9 cellular contexts compared by ENCODE assay signal in genomic region chr6:134177236-134177635, GRCh38.
A peak's percentile ranks its signal among the peaks of the same experiment; 100 is the strongest.
DNase-seq lines count a peak whose midpoint lies in the region; ATAC-seq and TF ChIP-seq lines count a peak whose summit lies in the region.
"Had no signal": no experiment of that assay in that cellular context is flagged by ENCODE, and none has a peak within 500 bp of the region (broad histone marks: within the 10 kb centered on the region; RNA-seq: fewer than 3 reads in every experiment).

No MANE protein-coding gene starts in this region.

- H3K9me3 Mint-ChIP-seq in IgD-negative memory B cell: no peaks in the 10 kb centered on the region
- H3K9me3 Mint-ChIP-seq in nephron progenitor cell: no peaks in the 10 kb centered on the region

- H3K36me3 Mint-ChIP-seq in IgD-negative memory B cell (no peaks in the 10 kb centered on the region), nephron progenitor cell (ENCODE audit: low read depth) (no peaks in the 10 kb centered on the region)

- peak overlapping the region; percentile 76 for H3K4me3 ChIP-seq in ACC112 (ENCODE audit: low read depth, low read length)
- H3K4me3 ChIP-seq in dorsolateral prefrontal cortex: peak overlapping the region in 57 of 59 donors; percentile 17 to 98 (median 64)

- intact Hi-C loops in dorsolateral prefrontal cortex (cut with DNase I): loop anchor here (2.0 to 10.0 kb wide), 4 partner anchors 260 to 510 kb away; no protein-coding TSS in a partner anchor

- no peak for TF ChIP-seq CTCF in dorsolateral prefrontal cortex (IDR thresholded peaks at IDR 0.05 in 54 of 56, conservative IDR thresholded peaks at IDR 0.05 in 2 of 56; ENCODE audit: low read depth in 1 of 56, partially characterized antibody in 56 of 56)
- no peak for TF ChIP-seq CTCF in nephron progenitor cell (IDR thresholded peaks at IDR 0.05)

- H3K4me3 Mint-ChIP-seq in IgD-negative memory B cell (peak overlapping the region; percentile 55 to 99 (median 91)), nephron progenitor cell (peak overlapping the region; percentile 81)

- H3K27me3 Mint-ChIP-seq in IgD-negative memory B cell: peaks cover 7% of the 10 kb centered on the region
- H3K27me3 Mint-ChIP-seq in nephron progenitor cell (ENCODE audit: low read depth, poor library complexity): peaks cover 23% of the 10 kb centered on the region

- peaks cover 28% of the 10 kb centered on the region for H3K79me2 ChIP-seq in ACC112 (ENCODE audit: control insufficient read depth, insufficient read depth, low read length, unreplicated experiment)

- DNase-seq in dorsolateral prefrontal cortex: no peak
- DNase-seq in nephron progenitor cell: no peak
- no peak for DNase-seq in T1000 (lab: John Stamatoyannopoulos, UW)
- no peak for DNase-seq in NCI-H146 (lab: John Stamatoyannopoulos, UW)
- no peak for DNase-seq in cerebellum (ENCODE audit: low spot score)
- DNase-seq: NCI-H187 had no signal

- peaks cover 28 to 45% (median 39%) of the 10 kb centered on the region in 3 donors for H3K4me1 Mint-ChIP-seq in IgD-negative memory B cell
- H3K4me1 Mint-ChIP-seq in nephron progenitor cell: peaks cover 40% of the 10 kb centered on the region

- H3K27me3 ChIP-seq in ACC112 (ENCODE audit: insufficient read depth, low read length) (no peaks in the 10 kb centered on the region), dorsolateral prefrontal cortex (no peaks in the 10 kb centered on the region)

- peak overlapping the region; percentile 97 for H3K27ac ChIP-seq in ACC112 (ENCODE audit: low read depth, low read length)
- H3K27ac ChIP-seq in dorsolateral prefrontal cortex: peak overlapping the region; percentile 71 to 100 (median 99)

- H3K27ac Mint-ChIP-seq in IgD-negative memory B cell: peak overlapping the region in 2 of 3 donors; percentile 17 to 22
- no peak overlapping the region for H3K27ac Mint-ChIP-seq in nephron progenitor cell

- H3K36me3 ChIP-seq in ACC112 (ENCODE audit: insufficient read depth, low read length): peaks cover 16% of the 10 kb centered on the region

- no peak for ATAC-seq in GM21786 (IDR thresholded peaks at IDR 0.05; ENCODE audit: unreplicated experiment)

- peak overlapping the region; percentile 73 for H2AFZ ChIP-seq in ACC112 (ENCODE audit: low read length, unreplicated experiment)

- peaks cover 23% of the 10 kb centered on the region for H3K4me1 ChIP-seq in ACC112 (ENCODE audit: control insufficient read depth, insufficient read depth, low read length, unreplicated experiment)
